In genomic region chr18:57793630-57793986, GRCh38 we compare ENCODE assay signal across 1 cellular context.
TF ChIP-seq lines count a peak whose summit lies in the region.

No MANE protein-coding gene starts in this region.

TF ChIP-seq in endothelial cell of umbilical vein, 7 proteins besides CTCF, POLR2A, EP300 and RAD21 (continued from another document):
- TF ChIP-seq MYC (IDR thresholded peaks at IDR 0.05; ENCODE audit: low read depth, low read length): no peak
